9 cellular contexts compared by ENCODE assay signal in genomic region chr6:55617272-55617671, GRCh38. TPM values are rescaled to one million over a fixed set of nuclear protein-coding genes. Genes with fewer than 3 reads are reported as not detected.
DNase-seq lines count a peak whose midpoint lies in the region; ATAC-seq and TF ChIP-seq lines count a peak whose summit lies in the region.
"Had no signal": no experiment of that assay in that cellular context is flagged by ENCODE, and none has a peak within 500 bp of the region (broad histone marks: within the 10 kb centered on the region; RNA-seq: fewer than 3 reads in every experiment).

No MANE protein-coding gene starts in this region.

- DNase-seq in G401 (ENCODE audit: low spot score) = peak; percentile 11
- DNase-seq in NCI-H1105 treated with DMSO at 0.1 percent for 48 hours (lab: John Stamatoyannopoulos, UW) = peak; percentile 38
- peak; percentile 42 for DNase-seq in brain microvascular endothelial cell
- peak; percentile 19 for DNase-seq in nephron progenitor cell
- no peak for DNase-seq in activated naive CD4-positive, alpha-beta T cell treated with anti-CD3 and anti-CD28 coated beads, Interleukin-2, amount 50 U/mL, for 72 hours (ENCODE audit: low spot score in 2 of 2)

- H3K9me3 Mint-ChIP-seq in nephron progenitor cell = peaks cover 17% of the 10 kb centered on the region
- H3K9me3 Mint-ChIP-seq in activated T-helper 17 cell treated with anti-CD3 and anti-CD28 coated beads, Interleukin-2, amount 50 U/mL, for 72 hours = peaks cover 6% of the 10 kb centered on the region
- H3K9me3 Mint-ChIP-seq in activated naive CD4-positive, alpha-beta T cell treated with anti-CD3 and anti-CD28 coated beads, Interleukin-2, amount 50 U/mL, for 72 hours = peaks cover 16 to 23% of the 10 kb centered on the region in 2 donors

- H3K27ac ChIP-seq in brain microvascular endothelial cell = no peak overlapping the region

- no peaks in the 10 kb centered on the region for H3K4me1 Mint-ChIP-seq in nephron progenitor cell
- no peaks in the 10 kb centered on the region for H3K4me1 Mint-ChIP-seq in activated T-helper 17 cell treated with anti-CD3 and anti-CD28 coated beads, Interleukin-2, amount 50 U/mL, for 72 hours

- H3K4me3 ChIP-seq in brain microvascular endothelial cell (ENCODE audit: low read depth, low read length) = no peak overlapping the region

- ATAC-seq in GM21529 (IDR thresholded peaks at IDR 0.05; ENCODE audit: unreplicated experiment) = peak; percentile 63
- no peak for ATAC-seq in GM21526 (IDR thresholded peaks at IDR 0.05; ENCODE audit: low FRiP score, unreplicated experiment)
- no peak for ATAC-seq in activated T-helper 17 cell treated with anti-CD3 and anti-CD28 coated beads, Interleukin-2, amount 50 U/mL, for 72 hours (replicated peaks)
- no peak for ATAC-seq in activated naive CD4-positive, alpha-beta T cell treated with anti-CD3 and anti-CD28 coated beads, Interleukin-2, amount 50 U/mL, for 72 hours

- no peaks in the 10 kb centered on the region for H3K36me3 ChIP-seq in brain microvascular endothelial cell (replicated peaks)

- H3K27ac Mint-ChIP-seq in nephron progenitor cell = no peak overlapping the region
- H3K27ac Mint-ChIP-seq in activated T-helper 17 cell treated with anti-CD3 and anti-CD28 coated beads, Interleukin-2, amount 50 U/mL, for 72 hours = no peak overlapping the region
- H3K27ac Mint-ChIP-seq in activated naive CD4-positive, alpha-beta T cell treated with anti-CD3 and anti-CD28 coated beads, Interleukin-2, amount 50 U/mL, for 72 hours = no peak overlapping the region
- H3K27ac Mint-ChIP-seq: T-helper 1 cell treated with Interleukin-12 subunit alpha and Interleukin-12 subunit beta and Interleukin-4 antibody, amounts not matched to agents 30 μg/mL and 1 μg/mL, for 36 hours had no signal

- H3K36me3 Mint-ChIP-seq in nephron progenitor cell (ENCODE audit: low read depth) = no peaks in the 10 kb centered on the region
- no peaks in the 10 kb centered on the region for H3K36me3 Mint-ChIP-seq in activated T-helper 17 cell treated with anti-CD3 and anti-CD28 coated beads, Interleukin-2, amount 50 U/mL, for 72 hours (ENCODE audit: low read depth)
- peaks cover 0 to 7% of the 10 kb centered on the region in 2 donors for H3K36me3 Mint-ChIP-seq in activated naive CD4-positive, alpha-beta T cell treated with anti-CD3 and anti-CD28 coated beads, Interleukin-2, amount 50 U/mL, for 72 hours

- in situ Hi-C loops in G401 (cut with HindIII; ENCODE audit: low sequenced_read_pairs) = no loop called here
- in situ Hi-C loops in brain microvascular endothelial cell (cut with HindIII; ENCODE audit: low pct_ligation_motif_present, low sequenced_read_pairs) = no loop called here

- peaks cover 3% of the 10 kb centered on the region for H3K27me3 Mint-ChIP-seq in nephron progenitor cell (ENCODE audit: low read depth, poor library complexity)
- H3K27me3 Mint-ChIP-seq in activated T-helper 17 cell treated with anti-CD3 and anti-CD28 coated beads, Interleukin-2, amount 50 U/mL, for 72 hours = no peaks in the 10 kb centered on the region

- H3K27me3 ChIP-seq in brain microvascular endothelial cell (replicated peaks) = no peaks in the 10 kb centered on the region

- no peak overlapping the region for H3K4me3 Mint-ChIP-seq in nephron progenitor cell
- no peak overlapping the region for H3K4me3 Mint-ChIP-seq in activated T-helper 17 cell treated with anti-CD3 and anti-CD28 coated beads, Interleukin-2, amount 50 U/mL, for 72 hours
- H3K4me3 Mint-ChIP-seq: T-helper 1 cell treated with Interleukin-12 subunit alpha and Interleukin-12 subunit beta and Interleukin-4 antibody, amounts not matched to agents 30 μg/mL and 1 μg/mL, for 36 hours had no signal

- TF ChIP-seq CTCF in brain microvascular endothelial cell (IDR thresholded peaks at IDR 0.05; ENCODE audit: low read depth, low read length, missing control alignments) (peak; percentile 78), nephron progenitor cell (IDR thresholded peaks at IDR 0.05) (peak; percentile 53)

RNA-seq across cellular contexts. Expression of gene HMGCLL1, which starts 38.3 kb away (rescaled TPM):
- total RNA-seq in G401 (2014; rRNA removed; shearing (Covaris generic)) = not detected in 2 replicates
- not detected for total RNA-seq in activated T-helper 17 cell treated with anti-CD3 and anti-CD28 coated beads, Interleukin-2, amount 50 U/mL, for 72 hours
- total RNA-seq in activated naive CD4-positive, alpha-beta T cell treated with anti-CD3 and anti-CD28 coated beads, Interleukin-2, amount 50 U/mL, for 72 hours = not detected

Comparison
In these comparisons a context has a peak if more than half of its experiments do, and no peak if none do; other contexts are left out.
1. DNase-seq: peak in G401 (single experiment), NCI-H1105 treated with DMSO at 0.1 percent for 48 hours (single experiment), brain microvascular endothelial cell (single experiment) and nephron progenitor cell (single experiment); none in activated naive CD4-positive, alpha-beta T cell treated with anti-CD3 and anti-CD28 coated beads, Interleukin-2, amount 50 U/mL, for 72 hours (0 of 2).